In the genomic region with DNA sequence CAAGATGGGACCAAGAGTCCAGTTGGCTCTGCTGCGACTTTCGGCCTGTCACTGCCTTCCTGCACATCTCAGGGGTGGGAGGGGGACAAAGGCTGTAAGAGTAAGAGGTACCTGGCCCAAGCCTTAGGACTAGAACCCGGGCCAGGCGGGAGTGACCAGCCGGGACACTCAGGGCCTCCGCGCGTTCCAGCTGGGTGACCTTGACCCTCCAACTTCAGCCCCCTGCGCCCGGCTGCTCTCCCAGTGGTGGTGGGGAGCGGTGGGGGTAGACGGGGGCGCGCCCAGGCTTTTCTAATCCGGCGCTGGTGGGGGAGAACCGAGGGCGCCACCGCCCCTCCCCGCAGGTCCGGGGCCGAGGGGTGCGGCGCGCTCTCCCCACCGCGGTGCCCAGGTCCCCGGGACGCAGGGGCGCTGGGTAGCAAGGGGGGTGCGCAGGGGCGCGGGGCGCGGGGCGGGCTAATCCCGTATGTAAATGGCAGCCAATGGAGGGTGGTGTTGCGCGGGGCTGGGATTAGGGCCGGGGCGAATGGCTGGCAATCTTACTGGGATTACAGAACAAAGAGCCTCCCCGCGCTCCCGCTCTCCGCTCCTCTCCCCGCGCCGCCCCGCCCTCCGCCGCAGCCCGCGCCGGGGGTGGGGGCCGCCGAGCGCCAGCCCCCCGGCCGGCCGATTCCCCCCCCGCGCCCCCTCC, we compare ENCODE assay signal across 1 cellular context.
TF ChIP-seq lines count a peak whose summit lies in the region.

A gene with protein sequence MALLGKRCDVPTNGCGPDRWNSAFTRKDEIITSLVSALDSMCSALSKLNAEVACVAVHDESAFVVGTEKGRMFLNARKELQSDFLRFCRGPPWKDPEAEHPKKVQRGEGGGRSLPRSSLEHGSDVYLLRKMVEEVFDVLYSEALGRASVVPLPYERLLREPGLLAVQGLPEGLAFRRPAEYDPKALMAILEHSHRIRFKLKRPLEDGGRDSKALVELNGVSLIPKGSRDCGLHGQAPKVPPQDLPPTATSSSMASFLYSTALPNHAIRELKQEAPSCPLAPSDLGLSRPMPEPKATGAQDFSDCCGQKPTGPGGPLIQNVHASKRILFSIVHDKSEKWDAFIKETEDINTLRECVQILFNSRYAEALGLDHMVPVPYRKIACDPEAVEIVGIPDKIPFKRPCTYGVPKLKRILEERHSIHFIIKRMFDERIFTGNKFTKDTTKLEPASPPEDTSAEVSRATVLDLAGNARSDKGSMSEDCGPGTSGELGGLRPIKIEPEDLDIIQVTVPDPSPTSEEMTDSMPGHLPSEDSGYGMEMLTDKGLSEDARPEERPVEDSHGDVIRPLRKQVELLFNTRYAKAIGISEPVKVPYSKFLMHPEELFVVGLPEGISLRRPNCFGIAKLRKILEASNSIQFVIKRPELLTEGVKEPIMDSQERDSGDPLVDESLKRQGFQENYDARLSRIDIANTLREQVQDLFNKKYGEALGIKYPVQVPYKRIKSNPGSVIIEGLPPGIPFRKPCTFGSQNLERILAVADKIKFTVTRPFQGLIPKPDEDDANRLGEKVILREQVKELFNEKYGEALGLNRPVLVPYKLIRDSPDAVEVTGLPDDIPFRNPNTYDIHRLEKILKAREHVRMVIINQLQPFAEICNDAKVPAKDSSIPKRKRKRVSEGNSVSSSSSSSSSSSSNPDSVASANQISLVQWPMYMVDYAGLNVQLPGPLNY (plus strand): TSS at position 586 of the 691 bp plus-strand sequence. CDS start 54,175 bp downstream, outside the sequence.

TF ChIP-seq in IMR-90, 13 proteins besides CTCF, POLR2A, EP300 and RAD21:
- TF ChIP-seq MAZ (IDR thresholded peaks at IDR 0.05; ENCODE audit: borderline replicate concordance, low read depth, low read length) = peak; percentile 83; the same call in 1 of the 2 replicates
- no peak for TF ChIP-seq NFE2L2 (IDR thresholded peaks at IDR 0.05; ENCODE audit: low read depth, low read length)
